ENCODE assay signal across 8 cellular contexts in the genomic region with DNA sequence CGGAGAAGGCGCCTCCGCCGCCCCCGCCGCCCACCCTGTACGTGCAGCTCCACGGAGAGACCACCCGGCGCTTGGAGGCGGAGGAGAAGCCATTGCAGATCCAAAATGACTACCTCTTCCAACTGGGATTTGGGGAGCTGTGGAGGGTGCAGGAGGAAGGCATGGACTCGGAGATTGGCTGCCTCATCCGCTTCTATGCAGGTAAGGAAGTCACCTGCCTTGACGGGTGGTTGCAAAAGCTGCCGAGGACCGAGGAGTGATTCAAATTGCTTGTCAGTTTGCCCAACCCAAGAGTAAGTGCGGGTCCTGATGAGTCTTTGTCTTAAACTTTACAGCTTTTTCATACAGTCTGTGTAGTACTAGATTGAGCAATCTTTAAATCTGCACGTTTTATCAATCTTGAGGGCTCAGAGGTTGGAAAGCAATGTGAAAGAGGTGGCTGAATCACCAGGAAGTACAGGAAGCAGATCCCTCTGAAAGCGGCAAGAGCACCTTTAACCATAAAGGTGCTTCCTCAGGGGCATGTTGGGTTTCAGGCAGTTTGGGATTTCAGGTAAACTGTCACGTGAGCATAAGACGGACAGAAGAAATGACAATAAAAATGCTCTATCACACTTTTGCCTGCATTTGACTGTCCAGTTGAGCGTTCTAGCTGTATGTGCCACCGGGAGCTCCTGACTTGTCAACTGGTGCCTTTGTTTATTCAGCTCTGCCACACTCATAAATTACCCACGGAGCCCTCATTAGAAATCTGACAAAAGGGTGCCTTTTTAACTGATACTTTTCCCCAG. TPM values are rescaled to one million over a fixed set of nuclear protein-coding genes. Genes with fewer than 3 reads are reported as not detected.
A peak's percentile ranks its signal among the peaks of the same experiment; 100 is the strongest.
DNase-seq lines count a peak whose midpoint lies in the region; ATAC-seq and TF ChIP-seq lines count a peak whose summit lies in the region.

No MANE protein-coding gene starts in this region.

- intact Hi-C loops in Panc1 (cut with micrococcal nuclease; ENCODE audit: unreplicated experiment) (loop anchor here (5.0 kb wide), 1 partner anchor 85 kb away; no protein-coding TSS in a partner anchor), vagina (cut with DNase I) (loop anchor here (5.0 to 10.0 kb wide), 3 partner anchors 132 to 280 kb away; a partner anchor contains a TSS)

- peak overlapping the region; percentile 43 for H3K9ac ChIP-seq in neural progenitor cell

- peaks cover 62% of the 10 kb centered on the region for H3K79me2 ChIP-seq in neural progenitor cell (ENCODE audit: low read depth)

- ATAC-seq in Panc1 (no peak), HG03280 (IDR thresholded peaks at IDR 0.05; ENCODE audit: unreplicated experiment) (no peak)
- ATAC-seq in activated T-helper 17 cell treated with anti-CD3 and anti-CD28 coated beads, Interleukin-2, amount 50 U/mL, for 72 hours (replicated peaks) = peak; percentile 23

- no peaks in the 10 kb centered on the region for H3K27me3 Mint-ChIP-seq in activated T-helper 17 cell treated with anti-CD3 and anti-CD28 coated beads, Interleukin-2, amount 50 U/mL, for 72 hours
- H3K27me3 Mint-ChIP-seq in neural progenitor cell (ENCODE audit: insufficient read depth, low read depth) = no peaks in the 10 kb centered on the region

- in situ Hi-C loops in Panc1 (cut with HindIII; ENCODE audit: low pct_unique_long_range_greater_than_20kb, low sequenced_read_pairs) = no loop called here

- DNase-seq in BJ (ENCODE audit: low read depth) (no peak), HK-2 (ENCODE audit: unreplicated experiment) (peak; percentile 50), Panc1 (ENCODE audit: low read depth, low spot score) (no peak), fibroblast of pulmonary artery (ENCODE audit: low read depth) (peak; percentile 48), neural progenitor cell (ENCODE audit: low spot score) (no peak), vagina (ENCODE audit: extremely low spot score in 2 of 2) (peak in 1 of 2 donors; percentile 90)

- H3K4me3 ChIP-seq in BJ (ENCODE audit: low read depth, low read length) (peak overlapping the region; percentile 77), Panc1 (ENCODE audit: low read depth in 2 of 2, low read length in 2 of 2) (peak overlapping the region; percentile 55 to 64), fibroblast of pulmonary artery (replicated peaks; ENCODE audit: low read depth, low read length) (peak overlapping the region; percentile 61), neural progenitor cell (peak overlapping the region; percentile 68), vagina (peak overlapping the region; percentile 82 to 92)

- H3K27ac Mint-ChIP-seq in activated T-helper 17 cell treated with anti-CD3 and anti-CD28 coated beads, Interleukin-2, amount 50 U/mL, for 72 hours = peak overlapping the region; percentile 67
- H3K27ac Mint-ChIP-seq in neural progenitor cell = peak overlapping the region; percentile 70

- peaks cover 5% of the 10 kb centered on the region for H3F3A ChIP-seq in neural progenitor cell (ENCODE audit: low read depth)

- H3K9me3 Mint-ChIP-seq in activated T-helper 17 cell treated with anti-CD3 and anti-CD28 coated beads, Interleukin-2, amount 50 U/mL, for 72 hours = no peaks in the 10 kb centered on the region
- no peaks in the 10 kb centered on the region for H3K9me3 Mint-ChIP-seq in neural progenitor cell

- H3K4me1 Mint-ChIP-seq in activated T-helper 17 cell treated with anti-CD3 and anti-CD28 coated beads, Interleukin-2, amount 50 U/mL, for 72 hours = peaks cover 21% of the 10 kb centered on the region
- peaks cover 39% of the 10 kb centered on the region for H3K4me1 Mint-ChIP-seq in neural progenitor cell

- peak overlapping the region; percentile 95 for H3K4me2 ChIP-seq in neural progenitor cell

- peak overlapping the region; percentile 86 for H3K4me3 Mint-ChIP-seq in activated T-helper 17 cell treated with anti-CD3 and anti-CD28 coated beads, Interleukin-2, amount 50 U/mL, for 72 hours
- peak overlapping the region; percentile 96 for H3K4me3 Mint-ChIP-seq in neural progenitor cell

- TF ChIP-seq CTCF in BJ (IDR thresholded peaks at IDR 0.05; ENCODE audit: insufficient read depth, low read depth, low read length) (no peak), Panc1 (IDR thresholded peaks at IDR 0.05) (no peak), fibroblast of pulmonary artery (IDR thresholded peaks at IDR 0.05; ENCODE audit: low read length, missing control alignments) (no peak), neural progenitor cell (IDR thresholded peaks at IDR 0.05) (no peak), vagina (IDR thresholded peaks at IDR 0.05) (no peak)

- 0 out of 2 replicates have a peak overlapping the region, but pooled peaks have one; percentile 54 for H3K27ac ChIP-seq in Panc1 (ENCODE audit: low read length)
- H3K27ac ChIP-seq in neural progenitor cell = no peak overlapping the region
- peak overlapping the region; percentile 95 for H3K27ac ChIP-seq in vagina

- no peaks in the 10 kb centered on the region for H3K36me3 ChIP-seq in BJ (ENCODE audit: control insufficient read depth, insufficient read depth, low read length)
- no peaks in the 10 kb centered on the region for H3K36me3 ChIP-seq in Panc1 (ENCODE audit: control insufficient read depth, insufficient read depth, low read length)
- H3K36me3 ChIP-seq in neural progenitor cell = no peaks in the 10 kb centered on the region
- H3K36me3 ChIP-seq in vagina = no peaks in the 10 kb centered on the region

- TF ChIP-seq POLR2A in vagina (IDR thresholded peaks at IDR 0.05) = no peak

- peaks cover 9% of the 10 kb centered on the region for H3K36me3 Mint-ChIP-seq in activated T-helper 17 cell treated with anti-CD3 and anti-CD28 coated beads, Interleukin-2, amount 50 U/mL, for 72 hours (ENCODE audit: low read depth)
- H3K36me3 Mint-ChIP-seq in neural progenitor cell = no peaks in the 10 kb centered on the region

- no TSS peak for BruUV-seq in Panc1 (replicated peaks; lab: Mats Ljungman, UMichigan)

- H3K4me1 ChIP-seq in Panc1 (ENCODE audit: control insufficient read depth, insufficient read depth, low read length) = peaks cover 6% of the 10 kb centered on the region; the same call in 1 of the 2 replicates
- H3K4me1 ChIP-seq in neural progenitor cell = peaks cover 39% of the 10 kb centered on the region
- H3K4me1 ChIP-seq in vagina = peaks cover 12% of the 10 kb centered on the region

- H3K9me3 ChIP-seq in Panc1 (ENCODE audit: control insufficient read depth, insufficient read depth, low read depth, low read length) (no peaks in the 10 kb centered on the region), neural progenitor cell (ENCODE audit: low read depth) (no peaks in the 10 kb centered on the region), vagina (no peaks in the 10 kb centered on the region)

- no peak overlapping the region for H2AFZ ChIP-seq in neural progenitor cell (replicated peaks)

- H4K20me1 ChIP-seq in neural progenitor cell (ENCODE audit: low read depth) = peaks cover 55% of the 10 kb centered on the region

- POLR2A ChIA-PET in BJ (lab: Charles Lee) (no interaction called here), Panc1 (lab: Charles Lee) (interaction anchor here (0.6 kb wide), 1 partner anchor 273 kb away, joined by 3 read pairs; no protein-coding TSS in a partner anchor)

- CTCF ChIA-PET in BJ (lab: Yijun Ruan, JAX) (interaction anchor here (0.6 to 4.2 kb wide), 4 partner anchors 126 to 263 kb away, joined by 3 to 44 read pairs (median 4); no protein-coding TSS in a partner anchor), Panc1 (lab: Charles Lee) (no interaction called here)

- H3K27me3 ChIP-seq in BJ (ENCODE audit: control insufficient read depth, insufficient read depth, low read length) (no peaks in the 10 kb centered on the region; the same call in 1 of the 2 replicates), Panc1 (ENCODE audit: control insufficient read depth, insufficient read depth, low read length) (no peaks in the 10 kb centered on the region), neural progenitor cell (no peaks in the 10 kb centered on the region), vagina (no peaks in the 10 kb centered on the region)

RNA-seq across cellular contexts. Expression of a gene that starts 1.9 kb away (rescaled TPM):
- 4.0 TPM in 2 replicates for polyA plus RNA-seq in BJ (2011; rRNA removed)
- polyA minus RNA-seq in BJ (2011; rRNA and poly(A)+ RNA removed) = 7.8 and 8.7 TPM in 2 replicates
- total RNA-seq in Panc1 (2021; ENCODE audit: unreplicated experiment) (6.3 TPM), neural progenitor cell (ENCODE audit: low replicate concordance) (20.8 and 23.8 TPM in 2 replicates), vagina (20.6 TPM)
- 3.1 TPM for polyA plus RNA-seq in Panc1 (2012; ENCODE audit: insufficient read length)
- total RNA-seq in activated T-helper 17 cell treated with anti-CD3 and anti-CD28 coated beads, Interleukin-2, amount 50 U/mL, for 72 hours = 10 to 100 TPM; 12.1 to 13.7 TPM

Comparison
In these comparisons a context has a peak if more than half of its experiments do, and no peak if none do; other contexts are left out.
1. DNase-seq: peak in HK-2 (single experiment) and fibroblast of pulmonary artery (single experiment); none in BJ (single experiment), Panc1 (single experiment) and neural progenitor cell (single experiment).
2. Peak in every context shown above with its lines, with median percentiles within 50 percentile points of each other: H3K4me3 ChIP-seq.